Comparison of ENCODE assay signal across 14 cellular contexts in genomic region chr18:12276736-12277554, GRCh38. TPM values are rescaled to one million over a fixed set of nuclear protein-coding genes. Genes with fewer than 3 reads are reported as not detected.
"Had no signal": no experiment of that assay in that cellular context is flagged by ENCODE, and none has a peak within 500 bp of the region (broad histone marks: within the 10 kb centered on the region; RNA-seq: fewer than 3 reads in every experiment).

No MANE protein-coding gene starts in this region.

- ATAC-seq: SK-N-SH treated with all-trans-retinoic acid at 6 μM for 48 hours had no signal

- H2AFZ ChIP-seq: hepatocyte had no signal

- H3K4me2 ChIP-seq: hepatocyte had no signal

- DNase-seq: activated B cell treated with CpG ODN at 0.5 μM for 24 hours; activated CD4-positive, alpha-beta T cell treated with anti-CD3 and anti-CD28 coated beads, Interleukin-2, amount 10 ng/mL, durations not matched to agents 24 days and 14 days; activated naive CD4-positive, alpha-beta T cell treated with Interleukin-2 at 50 U/mL for 16 hours; caudate nucleus; cortex of kidney; effector memory CD4-positive, alpha-beta T cell; kidney; naive B cell; stimulated activated CD4-positive, alpha-beta T cell treated with anti-CD3 and anti-CD28 coated beads, Interleukin-2, amount 100 ng/mL, for 48 hours; stimulated activated naive CD4-positive, alpha-beta T cell treated with Interleukin-2 at 50 U/mL for 16 hours had no signal

- H3K9me3 Mint-ChIP-seq: activated B cell treated with CpG ODN at 0.5 μM for 24 hours; activated CD4-positive, alpha-beta T cell treated with anti-CD3 and anti-CD28 coated beads, Interleukin-2, amount 10 ng/mL, durations not matched to agents 24 days and 14 days; activated T-helper 1 cell treated with anti-CD3 and anti-CD28 coated beads, Interleukin-12 subunit alpha, Interleukin-12 subunit beta, Interleukin-2, Interleukin-4 antibody, amounts not matched to agents 30 ng/mL and 10 ng/mL and 1 ng/mL, durations not matched to agents 14 hours and 24 hours and 36 hours; naive B cell; T-helper 1 cell treated with Interleukin-12 subunit alpha and Interleukin-12 subunit beta and Interleukin-4 antibody, amounts not matched to agents 30 μg/mL and 1 μg/mL, for 36 hours had no signal

- H3K36me3 Mint-ChIP-seq: naive B cell had no signal

- H3K27me3 ChIP-seq: hepatocyte had no signal

- H3K4me1 Mint-ChIP-seq: activated B cell treated with CpG ODN at 0.5 μM for 24 hours; activated CD4-positive, alpha-beta T cell treated with anti-CD3 and anti-CD28 coated beads, Interleukin-2, amount 10 ng/mL, durations not matched to agents 24 days and 14 days had no signal

- H3K4me3 Mint-ChIP-seq: activated B cell treated with CpG ODN at 0.5 μM for 24 hours; activated CD4-positive, alpha-beta T cell treated with anti-CD3 and anti-CD28 coated beads, Interleukin-2, amount 10 ng/mL, durations not matched to agents 24 days and 14 days; activated T-helper 1 cell treated with anti-CD3 and anti-CD28 coated beads, Interleukin-12 subunit alpha, Interleukin-12 subunit beta, Interleukin-2, Interleukin-4 antibody, amounts not matched to agents 30 ng/mL and 10 ng/mL and 1 ng/mL, durations not matched to agents 14 hours and 24 hours and 36 hours; naive B cell; T-helper 1 cell treated with Interleukin-12 subunit alpha and Interleukin-12 subunit beta and Interleukin-4 antibody, amounts not matched to agents 30 μg/mL and 1 μg/mL, for 36 hours had no signal

- H3K4me3 ChIP-seq: hepatocyte had no signal

- H3K27ac Mint-ChIP-seq: activated B cell treated with CpG ODN at 0.5 μM for 24 hours; activated CD4-positive, alpha-beta T cell treated with anti-CD3 and anti-CD28 coated beads, Interleukin-2, amount 10 ng/mL, durations not matched to agents 24 days and 14 days; activated T-helper 1 cell treated with anti-CD3 and anti-CD28 coated beads, Interleukin-12 subunit alpha, Interleukin-12 subunit beta, Interleukin-2, Interleukin-4 antibody, amounts not matched to agents 30 ng/mL and 10 ng/mL and 1 ng/mL, durations not matched to agents 14 hours and 24 hours and 36 hours; T-helper 1 cell treated with Interleukin-12 subunit alpha and Interleukin-12 subunit beta and Interleukin-4 antibody, amounts not matched to agents 30 μg/mL and 1 μg/mL, for 36 hours had no signal

- H3K27ac ChIP-seq: hepatocyte had no signal

RNA-seq across cellular contexts. Expression of gene CIDEA, which starts 22.8 kb away (rescaled TPM):
- total RNA-seq: activated B cell treated with CpG ODN at 0.5 μM for 24 hours; activated CD4-positive, alpha-beta T cell treated with anti-CD3 and anti-CD28 coated beads, Interleukin-2, amount 10 ng/mL, durations not matched to agents 24 days and 14 days; activated T-helper 1 cell treated with anti-CD3 and anti-CD28 coated beads, Interleukin-12 subunit alpha, Interleukin-12 subunit beta, Interleukin-2, Interleukin-4 antibody, amounts not matched to agents 30 ng/mL and 10 ng/mL and 1 ng/mL, durations not matched to agents 14 hours and 24 hours and 36 hours; hepatocyte; kidney had no signal
- polyA plus RNA-seq: hepatocyte had no signal
